In the genomic region with DNA sequence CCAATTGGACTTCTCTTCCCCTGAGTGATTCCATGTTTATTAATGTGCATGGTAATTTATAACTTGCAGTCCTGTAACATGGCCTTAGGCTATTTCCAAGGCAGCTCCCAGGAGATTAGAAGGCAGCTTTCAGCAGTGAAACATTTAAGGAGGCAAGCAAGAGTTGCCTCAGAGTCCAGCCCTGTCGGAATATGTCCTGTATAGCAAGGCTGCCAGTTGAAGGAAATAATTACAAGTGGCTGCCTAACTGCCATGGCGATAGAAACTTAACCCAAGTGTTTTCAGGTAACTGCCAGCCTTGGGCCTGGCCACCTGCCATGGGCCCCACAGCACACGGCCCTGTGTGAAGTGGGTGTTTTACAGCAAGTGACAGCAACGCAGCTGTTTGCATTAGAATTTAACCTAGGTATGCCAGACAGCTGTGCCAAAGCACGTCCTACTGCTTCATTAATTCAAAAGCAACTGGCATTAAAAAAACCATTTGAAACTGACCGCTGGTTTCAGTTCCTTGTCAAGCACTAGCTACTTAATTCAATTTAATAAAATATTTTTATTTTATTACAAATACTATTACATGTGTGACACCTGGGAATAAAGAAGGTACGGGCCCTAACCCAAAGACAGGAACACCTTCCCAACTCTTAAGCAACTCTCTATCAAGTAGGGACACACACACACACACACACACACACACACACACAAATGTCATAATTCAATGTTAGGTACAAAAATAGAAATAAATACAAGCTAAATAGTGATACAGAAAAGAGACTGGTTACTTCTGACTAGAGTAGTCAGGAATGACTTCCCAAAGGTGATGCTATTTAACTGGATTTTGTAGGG, we compare ENCODE assay signal across 8 cellular contexts.
DNase-seq lines count a peak whose midpoint lies in the region; ATAC-seq and TF ChIP-seq lines count a peak whose summit lies in the region.

No MANE protein-coding gene starts in this region.

- peaks cover 0 to 6% (median 0%) of the 10 kb centered on the region in 4 donors for H3K4me1 ChIP-seq in sigmoid colon

- no peak for TF ChIP-seq EP300 in sigmoid colon (IDR thresholded peaks at IDR 0.05)

- no peak for TF ChIP-seq CTCF in sigmoid colon (IDR thresholded peaks at IDR 0.05)

- TF ChIP-seq POLR2A in sigmoid colon (IDR thresholded peaks at IDR 0.05) (no peak), erythroblast (IDR thresholded peaks at IDR 0.05; ENCODE audit: low read length) (no peak)

- H3K9me3 ChIP-seq in sigmoid colon, result no peaks in the 10 kb centered on the region

- DNase-seq in DMS53 treated with DMSO at 0.1 percent for 48 hours (lab: John Stamatoyannopoulos, UW; ENCODE audit: unreplicated experiment), result peak; percentile 58
- peak; percentile 97 for DNase-seq in NCI-H69 (lab: John Stamatoyannopoulos, UW)
- DNase-seq in left kidney (ENCODE audit: low read depth, low spot score), result peak; percentile 80
- DNase-seq in sigmoid colon, result no peak
- DNase-seq in NOMO-1 (lab: John Stamatoyannopoulos, UW; ENCODE audit: unreplicated experiment in 2 of 2), result no peak
- no peak for DNase-seq in erythroblast (lab: John Stamatoyannopoulos, UW)

- no peak overlapping the region for H3K4me3 ChIP-seq in sigmoid colon

- no peak overlapping the region for H3K27ac ChIP-seq in sigmoid colon

- intact Hi-C loops in sigmoid colon (cut with DNase I), result no loop called here

- H3K27me3 ChIP-seq in sigmoid colon, result no peaks in the 10 kb centered on the region

- peak; percentile 72 for ATAC-seq in HG02759 (IDR thresholded peaks at IDR 0.05; ENCODE audit: unreplicated experiment)
- ATAC-seq in HG02840 (IDR thresholded peaks at IDR 0.05; ENCODE audit: low FRiP score, unreplicated experiment), result no peak

- 59 to 62% methylated on average over 7 of the region's 7 CpGs for WGBS in sigmoid colon, 2 donors

- no peaks in the 10 kb centered on the region for H3K36me3 ChIP-seq in sigmoid colon

Comparison
In these comparisons a context has a peak if more than half of its experiments do, and no peak if none do; other contexts are left out.
1. DNase-seq: peak in DMS53 treated with DMSO at 0.1 percent for 48 hours (single experiment), NCI-H69 (single experiment) and left kidney (single experiment); none in sigmoid colon (single experiment), NOMO-1 (0 of 2) and erythroblast (0 of 2).